Comparison of ENCODE assay signal across 34 cellular contexts in the genomic region with DNA sequence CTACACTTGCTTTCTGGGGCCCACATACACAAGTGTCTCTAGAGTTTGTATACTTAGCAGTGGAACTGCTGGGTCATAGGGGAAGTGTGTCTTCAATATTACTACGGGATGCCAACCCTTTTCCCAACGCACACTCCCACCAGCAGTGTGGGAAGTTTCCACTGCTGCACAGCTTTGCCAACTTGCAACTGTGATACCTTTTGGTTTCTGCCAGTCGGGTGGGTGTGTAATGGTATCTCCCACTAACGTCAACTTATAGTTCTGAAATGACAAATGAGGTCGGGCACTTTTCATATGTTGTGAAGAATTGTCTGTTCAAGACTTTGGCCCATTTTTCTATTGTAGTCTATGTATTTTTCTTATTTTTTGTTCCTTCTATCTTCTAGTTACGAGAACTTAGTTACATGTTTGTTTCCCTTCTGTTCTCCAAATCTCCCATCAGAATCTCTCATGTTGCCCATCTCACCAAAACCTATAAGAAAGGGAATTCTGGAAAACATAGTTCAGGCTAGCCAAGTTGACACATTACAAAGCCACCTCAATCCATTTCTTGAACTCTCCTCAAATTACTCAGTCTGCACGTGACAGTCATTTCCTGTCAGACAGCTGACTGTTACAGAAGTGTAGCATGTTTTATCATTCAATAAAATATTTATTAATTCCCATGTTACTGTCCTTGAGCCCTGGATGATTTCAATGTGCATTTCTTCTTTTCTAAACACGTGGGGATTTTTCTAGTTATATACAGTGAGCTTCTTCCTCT. TPM values are rescaled to one million over a fixed set of nuclear protein-coding genes. Genes with fewer than 3 reads are reported as not detected.
A peak's percentile ranks its signal among the peaks of the same experiment; 100 is the strongest.
DNase-seq lines count a peak whose midpoint lies in the region; ATAC-seq, FAIRE-seq and TF ChIP-seq lines count a peak whose summit lies in the region.
"Had no signal": no experiment of that assay in that cellular context is flagged by ENCODE, and none has a peak within 500 bp of the region (broad histone marks: within the 10 kb centered on the region; RNA-seq: fewer than 3 reads in every experiment).

No MANE protein-coding gene starts in this region.

- DNase-seq in EH (ENCODE audit: low read depth) (peak; percentile 21), HT1080 (ENCODE audit: low read depth) (peak; percentile 1), K562 (ENCODE audit: extremely low read depth in 1 of 4, low spot score in 3 of 4) (no peak), iPS-NIHi7 (ENCODE audit: extremely low spot score) (no peak), GM20000 (ENCODE audit: low spot score) (no peak)
- DNase-seq: activated CD4-positive, CD25-positive, alpha-beta regulatory T cell treated with anti-CD3 and anti-CD28 coated beads, Interleukin-2, amount 50 U/mL, for 72 hours; activated naive CD4-positive, alpha-beta T cell treated with anti-CD3 and anti-CD28 coated beads, Interleukin-2, amount 10 ng/mL, durations not matched to agents 7 days and 5 days; amygdala; colonic mucosa; COR-L47; DMS53; GDM1; hippocampal formation; immature natural killer cell; NCI-H2029; NCI-H2227 treated with DMSO at 0.1 percent for 48 hours; right lobe of liver; RPMI8226; stimulated activated CD4-positive, alpha-beta T cell treated with anti-CD3 and anti-CD28 coated beads, Interleukin-4, amount 100 ng/mL, for 4 hours; stimulated activated naive B cell treated with anti-CD40 and anti-IgM and Interleukin-4, amounts not matched to agents 10 μg/mL and 1 μg/mL and 100 μg/mL, for 72 hours had no signal

- H4K20me1 ChIP-seq in K562 (replicated peaks; ENCODE audit: control insufficient read depth, insufficient read depth, low read length) = no peaks in the 10 kb centered on the region
- H4K20me1 ChIP-seq: BLaER1 treated with 17β-estradiol and CSF1 and Interleukin-3, amounts not matched to agents 10 nM and 100 nM had no signal

- no peaks in the 10 kb centered on the region; a peak in 1 of 5 replicates for H3K4me1 ChIP-seq in K562 (replicated peaks in 1 of 2; ENCODE audit: control insufficient read depth in 2 of 2, insufficient read depth in 2 of 2, low read length in 2 of 2)
- H3K4me1 ChIP-seq: colonic mucosa, esophagus muscularis mucosa, gastroesophageal sphincter, right lobe of liver had no signal

- CTCF ChIA-PET in K562 (lab: Yijun Ruan, JAX; ENCODE audit: low intra/inter-chr PET ratio) = no interaction called here

- H3K27ac Mint-ChIP-seq in nephron = peak overlapping the region; percentile 64 to 81 (median 74)
- H3K27ac Mint-ChIP-seq: activated naive CD4-positive, alpha-beta T cell treated with anti-CD3 and anti-CD28 coated beads, Interleukin-2, amount 10 ng/mL, durations not matched to agents 7 days and 5 days; immature natural killer cell; memory B cell; progenitor cell of endocrine pancreas; stimulated activated naive B cell treated with anti-CD40 and anti-IgM and Interleukin-4, amounts not matched to agents 10 μg/mL and 1 μg/mL and 100 μg/mL, for 72 hours had no signal

- no peaks in the 10 kb centered on the region for H3K36me3 ChIP-seq in K562 (ENCODE audit: control insufficient read depth, insufficient read depth, low read length)
- H3K36me3 ChIP-seq: BLaER1 treated with 17β-estradiol and CSF1 and Interleukin-3, amounts not matched to agents 10 nM and 100 nM; colonic mucosa; esophagus muscularis mucosa; gastroesophageal sphincter; right lobe of liver had no signal

- peaks cover 8% of the 10 kb centered on the region for H3K4me1 Mint-ChIP-seq in nephron
- H3K4me1 Mint-ChIP-seq: immature natural killer cell; stimulated activated naive B cell treated with anti-CD40 and anti-IgM and Interleukin-4, amounts not matched to agents 10 μg/mL and 1 μg/mL and 100 μg/mL, for 72 hours had no signal

- intact Hi-C loops in K562 (cut with micrococcal nuclease) = no loop called here

- no peaks in the 10 kb centered on the region for H3K27me3 Mint-ChIP-seq in nephron (ENCODE audit: low read depth)
- H3K27me3 Mint-ChIP-seq: progenitor cell of endocrine pancreas had no signal

- whole genome bisulfite sequencing in K562 (ENCODE audit: insufficient coverage, low coverage, missing lambda C conversion rate) = 36% methylated on average over 8 of the region's 8 CpGs

- no TSS peak for BruUV-seq in K562 (replicated peaks; lab: Mats Ljungman, UMichigan)

- TF ChIP-seq RAD21 in K562 (CRISPR knock-in tag; conservative IDR thresholded peaks at IDR 0.05 in 1 of 2, IDR thresholded peaks at IDR 0.05 in 1 of 2) = no peak

- no peak overlapping the region for H3K9ac ChIP-seq in K562 (ENCODE audit: insufficient read depth in 1 of 2, low read depth in 2 of 2, low read length in 2 of 2)
- H3K9ac ChIP-seq: BLaER1 treated with 17β-estradiol and CSF1 and Interleukin-3, amounts not matched to agents 10 nM and 100 nM had no signal

- H3K27ac ChIP-seq in K562 (ENCODE audit: extremely low read depth, low read depth, low read length) = no peak overlapping the region
- H3K27ac ChIP-seq: BLaER1 treated with 17β-estradiol and CSF1 and Interleukin-3, amounts not matched to agents 10 nM and 100 nM; colonic mucosa; esophagus muscularis mucosa; gastroesophageal sphincter; right lobe of liver had no signal

- no peaks in the 10 kb centered on the region for H3K27me3 ChIP-seq in K562 (ENCODE audit: control insufficient read depth in 2 of 2, insufficient read depth in 2 of 2, low read length in 2 of 2)
- H3K27me3 ChIP-seq: colonic mucosa, gastroesophageal sphincter, right lobe of liver had no signal

- no peak overlapping the region for H3K4me3 ChIP-seq in K562
- H3K4me3 ChIP-seq: BLaER1 treated with 17β-estradiol and CSF1 and Interleukin-3, amounts not matched to agents 10 nM and 100 nM; colonic mucosa; esophagus muscularis mucosa; gastroesophageal sphincter; right lobe of liver had no signal

- FAIRE-seq in K562 (lab: Jason Lieb, UNC) = no peak

- H3K9me3 ChIP-seq in K562 (replicated peaks; ENCODE audit: control insufficient read depth, insufficient read depth, low read depth, low read length) = no peaks in the 10 kb centered on the region
- H3K9me3 ChIP-seq: colonic mucosa, esophagus muscularis mucosa, gastroesophageal sphincter, right lobe of liver had no signal

- ATAC-seq in K562 = no peak
- ATAC-seq in HG03378 (IDR thresholded peaks at IDR 0.05; ENCODE audit: unreplicated experiment) = no peak
- no peak for ATAC-seq in HG03280 (IDR thresholded peaks at IDR 0.05; ENCODE audit: unreplicated experiment)
- ATAC-seq: gastroesophageal sphincter; left lobe of liver; right lobe of liver; stimulated activated naive B cell treated with anti-CD40 and anti-IgM and Interleukin-4, amounts not matched to agents 10 μg/mL and 1 μg/mL and 100 μg/mL, for 72 hours had no signal

- no peak for TF ChIP-seq EP300 in K562 (IDR thresholded peaks at IDR 0.05; ENCODE audit: low read length)

- no peak overlapping the region for H3K4me2 ChIP-seq in K562 (ENCODE audit: insufficient read depth, low read length)

- no peaks in the 10 kb centered on the region for H3K9me1 ChIP-seq in K562 (ENCODE audit: control insufficient read depth, insufficient read depth, low read length)

- in situ Hi-C loops in K562 (cut with MboI) = no loop called here

- H3K79me2 ChIP-seq in K562 (ENCODE audit: control insufficient read depth, insufficient read depth, low read length) = no peaks in the 10 kb centered on the region

- H3K4me3 Mint-ChIP-seq in nephron = no peak overlapping the region
- H3K4me3 Mint-ChIP-seq: activated naive CD4-positive, alpha-beta T cell treated with anti-CD3 and anti-CD28 coated beads, Interleukin-2, amount 10 ng/mL, durations not matched to agents 7 days and 5 days; immature natural killer cell; memory B cell; stimulated activated naive B cell treated with anti-CD40 and anti-IgM and Interleukin-4, amounts not matched to agents 10 μg/mL and 1 μg/mL and 100 μg/mL, for 72 hours had no signal

- no peaks in the 10 kb centered on the region for H3K36me3 Mint-ChIP-seq in nephron (ENCODE audit: low read depth)
- H3K36me3 Mint-ChIP-seq: immature natural killer cell; stimulated activated naive B cell treated with anti-CD40 and anti-IgM and Interleukin-4, amounts not matched to agents 10 μg/mL and 1 μg/mL and 100 μg/mL, for 72 hours had no signal

- POLR2A ChIA-PET in K562 (lab: Yijun Ruan, JAX) = interaction anchor here (1.2 kb wide), 1 partner anchor 24 kb away, joined by 3 read pairs; no protein-coding TSS in a partner anchor

- H2AFZ ChIP-seq in K562 (ENCODE audit: low read depth, low read length) = peak overlapping the region; percentile 59; the same call in 1 of the 2 replicates

- TF ChIP-seq POLR2A in K562 (conservative IDR thresholded peaks at IDR 0.05) = no peak

- H3K9me3 Mint-ChIP-seq in nephron = peaks cover 16% of the 10 kb centered on the region
- H3K9me3 Mint-ChIP-seq: activated naive CD4-positive, alpha-beta T cell treated with anti-CD3 and anti-CD28 coated beads, Interleukin-2, amount 10 ng/mL, durations not matched to agents 7 days and 5 days; immature natural killer cell; memory B cell; stimulated activated naive B cell treated with anti-CD40 and anti-IgM and Interleukin-4, amounts not matched to agents 10 μg/mL and 1 μg/mL and 100 μg/mL, for 72 hours had no signal

- TF ChIP-seq CTCF in K562 (IDR thresholded peaks at IDR 0.05 in 2 of 3, conservative IDR thresholded peaks at IDR 0.05 in 1 of 3; ENCODE audit: insufficient read depth in 2 of 3, low read depth in 1 of 3, low read length in 3 of 3) (no peak), nephron (IDR thresholded peaks at IDR 0.05; ENCODE audit: unreplicated experiment in 3 of 3) (no peak), GM20000 (IDR thresholded peaks at IDR 0.05; ENCODE audit: extremely low read depth, missing control alignments) (no peak)

RNA-seq across cellular contexts. Expression of gene PNMA6E, which starts 30.7 kb away (rescaled TPM):
- total RNA-seq in HT1080 (2014; rRNA removed; shearing (Covaris generic)) = 0.03 TPM in 1 of 2 replicates, not detected in the other
- polyA plus RNA-seq in HT1080 (2015; cell fraction: cytosol; rRNA removed) = not detected in 2 replicates
- polyA plus RNA-seq in HT1080 (2015; cell fraction: nucleus; rRNA removed) = not detected in 2 replicates
- total RNA-seq in K562 (2011; cell fraction: chromatin; rRNA removed; ENCODE audit: low replicate concordance) = not detected in 2 replicates
- total RNA-seq in K562 (2011; cell fraction: nucleolus; rRNA removed) = not detected in 2 replicates
- total RNA-seq in K562 (2011; cell fraction: nucleoplasm; rRNA removed) = not detected in 2 replicates
- total RNA-seq in K562 (2014; rRNA removed) (not detected in 2 replicates), K562 (2014; rRNA removed; fragmentation: Illumina TruSeq; extraction: Trizol) (not detected in 2 replicates), K562 (2015; rRNA removed; fragmentation: Illumina TruSeq; extraction: Trizol) (not detected in 2 replicates), K562 (2021) (not detected in 2 replicates)
- polyA plus RNA-seq in K562 (2011; rRNA removed) (not detected in 2 replicates), K562 (2014; fragmentation: Illumina TruSeq; extraction: Trizol) (not detected in 2 replicates), K562 (2014; fragmentation: Nextera tagmentation; extraction: Ambion mirVana) (not detected), K562 (2014; rRNA removed) (0.03 TPM in 1 of 2 replicates, not detected in the other)
- polyA plus RNA-seq in K562 (2011; cell fraction: cytosol; rRNA removed) = not detected in 2 replicates
- polyA plus RNA-seq in K562 (2011; cell fraction: nucleus; rRNA removed) = not detected in 2 replicates
- polyA plus RNA-seq in K562 (2012) = not detected in 2 replicates
- polyA minus RNA-seq in K562 (2011; rRNA and poly(A)+ RNA removed) = not detected in 2 replicates
- not detected in 2 replicates for polyA minus RNA-seq in K562 (2011; cell fraction: cytosol; rRNA and poly(A)+ RNA removed)
- not detected in 2 replicates for polyA minus RNA-seq in K562 (2011; cell fraction: nucleus; rRNA and poly(A)+ RNA removed)
- total RNA-seq: colonic mucosa; esophagus muscularis mucosa; gastroesophageal sphincter; left lobe of liver; MCF 10A; progenitor cell of endocrine pancreas; right lobe of liver; SK-MEL-5; T-helper 1 cell treated with Interleukin-12 subunit alpha and Interleukin-12 subunit beta and Interleukin-4 antibody, amounts not matched to agents 30 ng/mL and 1 ng/mL, for 36 hours; temporal lobe; ureter had no signal
- polyA plus RNA-seq: immature natural killer cell had no signal

RNA-seq across cellular contexts. Expression of gene ZNF275, which starts 36.5 kb away (rescaled TPM):
- 5.0 and 7.1 TPM in 2 replicates for total RNA-seq in HT1080 (2014; rRNA removed; shearing (Covaris generic))
- 6.4 and 8.7 TPM in 2 replicates for polyA plus RNA-seq in HT1080 (2015; cell fraction: cytosol; rRNA removed)
- polyA plus RNA-seq in HT1080 (2015; cell fraction: nucleus; rRNA removed) = 7.3 and 7.5 TPM in 2 replicates
- total RNA-seq in K562 (2011; cell fraction: chromatin; rRNA removed; ENCODE audit: low replicate concordance) = 32.0 and 37.4 TPM in 2 replicates
- 18.6 and 21.2 TPM in 2 replicates for total RNA-seq in K562 (2011; cell fraction: nucleolus; rRNA removed)
- total RNA-seq in K562 (2011; cell fraction: nucleoplasm; rRNA removed) = 29.5 and 33.1 TPM in 2 replicates
- total RNA-seq in K562 (2014; rRNA removed) = 7.8 and 10.0 TPM in 2 replicates
- 8.7 and 9.1 TPM in 2 replicates for total RNA-seq in K562 (2014; rRNA removed; fragmentation: Illumina TruSeq; extraction: Trizol)
- 12.3 and 12.5 TPM in 2 replicates for total RNA-seq in K562 (2015; rRNA removed; fragmentation: Illumina TruSeq; extraction: Trizol)
- total RNA-seq in K562 (2021) = 16.9 and 19.1 TPM in 2 replicates
- 15.3 and 16.9 TPM in 2 replicates for polyA plus RNA-seq in K562 (2011; rRNA removed)
- polyA plus RNA-seq in K562 (2011; cell fraction: cytosol; rRNA removed) = 14.6 and 17.9 TPM in 2 replicates
- 25.4 and 33.4 TPM in 2 replicates for polyA plus RNA-seq in K562 (2011; cell fraction: nucleus; rRNA removed)
- polyA plus RNA-seq in K562 (2012) = 12.2 and 20.2 TPM in 2 replicates
- polyA plus RNA-seq in K562 (2014; fragmentation: Illumina TruSeq; extraction: Trizol) = 15.0 and 17.4 TPM in 2 replicates
- polyA plus RNA-seq in K562 (2014; fragmentation: Nextera tagmentation; extraction: Ambion mirVana) = 1 to 10 TPM; 2.1 to 3.1 TPM
- 12.0 and 13.6 TPM in 2 replicates for polyA plus RNA-seq in K562 (2014; rRNA removed)
- 22.3 and 27.7 TPM in 2 replicates for polyA minus RNA-seq in K562 (2011; rRNA and poly(A)+ RNA removed)
- polyA minus RNA-seq in K562 (2011; cell fraction: cytosol; rRNA and poly(A)+ RNA removed) = 11.3 and 14.6 TPM in 2 replicates
- polyA minus RNA-seq in K562 (2011; cell fraction: nucleus; rRNA and poly(A)+ RNA removed) = 9.7 and 13.0 TPM in 2 replicates

RNA-seq across cellular contexts. Expression of gene ZFP92, which starts 40.8 kb away (rescaled TPM):
- 0.08 and 0.10 TPM in 2 replicates for total RNA-seq in HT1080 (2014; rRNA removed; shearing (Covaris generic))
- 0.03 and 0.07 TPM in 2 replicates for polyA plus RNA-seq in HT1080 (2015; cell fraction: cytosol; rRNA removed)
- 0.03 TPM in 1 of 2 replicates, not detected in the other for polyA plus RNA-seq in HT1080 (2015; cell fraction: nucleus; rRNA removed)
- 3.0 and 4.1 TPM in 2 replicates for total RNA-seq in K562 (2011; cell fraction: chromatin; rRNA removed; ENCODE audit: low replicate concordance)
- 2.5 and 2.8 TPM in 2 replicates for total RNA-seq in K562 (2011; cell fraction: nucleolus; rRNA removed)
- 2.9 and 3.5 TPM in 2 replicates for total RNA-seq in K562 (2011; cell fraction: nucleoplasm; rRNA removed)
- total RNA-seq in K562 (2014; rRNA removed) (2.0 and 2.9 TPM in 2 replicates), K562 (2014; rRNA removed; fragmentation: Illumina TruSeq; extraction: Trizol) (1.5 and 1.8 TPM in 2 replicates), K562 (2015; rRNA removed; fragmentation: Illumina TruSeq; extraction: Trizol) (2.6 and 2.7 TPM in 2 replicates), K562 (2021) (3.3 and 3.5 TPM in 2 replicates)
- polyA plus RNA-seq in K562 (2011; rRNA removed) (0.98 and 1.2 TPM in 2 replicates), K562 (2014; fragmentation: Illumina TruSeq; extraction: Trizol) (2.1 and 2.4 TPM in 2 replicates), K562 (2014; fragmentation: Nextera tagmentation; extraction: Ambion mirVana) (under 1 TPM; 0.32 to 0.34 TPM), K562 (2014; rRNA removed) (1.3 and 1.9 TPM in 2 replicates)
- polyA plus RNA-seq in K562 (2011; cell fraction: cytosol; rRNA removed) = 1.0 and 1.2 TPM in 2 replicates
- 2.0 and 3.1 TPM in 2 replicates for polyA plus RNA-seq in K562 (2011; cell fraction: nucleus; rRNA removed)
- 2.7 and 3.3 TPM in 2 replicates for polyA plus RNA-seq in K562 (2012)
- 1.4 TPM in 2 replicates for polyA minus RNA-seq in K562 (2011; rRNA and poly(A)+ RNA removed)
- polyA minus RNA-seq in K562 (2011; cell fraction: cytosol; rRNA and poly(A)+ RNA removed) = 1.5 and 1.6 TPM in 2 replicates
- polyA minus RNA-seq in K562 (2011; cell fraction: nucleus; rRNA and poly(A)+ RNA removed) = 0.94 and 1.7 TPM in 2 replicates
- total RNA-seq: MCF 10A had no signal

RNA-seq across cellular contexts. Expression of gene PNMA6F, which starts 48.9 kb away (rescaled TPM):
- total RNA-seq in HT1080 (2014; rRNA removed; shearing (Covaris generic)) = not detected in 2 replicates
- polyA plus RNA-seq in HT1080 (2015; cell fraction: cytosol; rRNA removed) = not detected in 2 replicates
- polyA plus RNA-seq in HT1080 (2015; cell fraction: nucleus; rRNA removed) = not detected in 2 replicates
- not detected in 2 replicates for total RNA-seq in K562 (2011; cell fraction: chromatin; rRNA removed; ENCODE audit: low replicate concordance)
- total RNA-seq in K562 (2011; cell fraction: nucleolus; rRNA removed) = not detected in 2 replicates
- not detected in 2 replicates for total RNA-seq in K562 (2011; cell fraction: nucleoplasm; rRNA removed)
- total RNA-seq in K562 (2014; rRNA removed) = not detected in 2 replicates
- total RNA-seq in K562 (2014; rRNA removed; fragmentation: Illumina TruSeq; extraction: Trizol) = not detected in 2 replicates
- total RNA-seq in K562 (2015; rRNA removed; fragmentation: Illumina TruSeq; extraction: Trizol) = not detected in 2 replicates
- not detected in 2 replicates for total RNA-seq in K562 (2021)
- not detected in 2 replicates for polyA plus RNA-seq in K562 (2011; rRNA removed)
- polyA plus RNA-seq in K562 (2011; cell fraction: cytosol; rRNA removed) = not detected in 2 replicates
- polyA plus RNA-seq in K562 (2011; cell fraction: nucleus; rRNA removed) = not detected in 2 replicates
- polyA plus RNA-seq in K562 (2012) = not detected in 2 replicates
- not detected in 2 replicates for polyA plus RNA-seq in K562 (2014; fragmentation: Illumina TruSeq; extraction: Trizol)
- polyA plus RNA-seq in K562 (2014; fragmentation: Nextera tagmentation; extraction: Ambion mirVana) = not detected
- polyA plus RNA-seq in K562 (2014; rRNA removed) = not detected in 2 replicates
- not detected in 2 replicates for polyA minus RNA-seq in K562 (2011; rRNA and poly(A)+ RNA removed)
- polyA minus RNA-seq in K562 (2011; cell fraction: cytosol; rRNA and poly(A)+ RNA removed) = not detected in 2 replicates
- polyA minus RNA-seq in K562 (2011; cell fraction: nucleus; rRNA and poly(A)+ RNA removed) = not detected in 2 replicates
- total RNA-seq: colonic mucosa; esophagus muscularis mucosa; gastroesophageal sphincter; left lobe of liver; MCF 10A; progenitor cell of endocrine pancreas; right lobe of liver; SK-MEL-5; T-helper 1 cell treated with Interleukin-12 subunit alpha and Interleukin-12 subunit beta and Interleukin-4 antibody, amounts not matched to agents 30 ng/mL and 1 ng/mL, for 36 hours; ureter had no signal
- polyA plus RNA-seq: immature natural killer cell had no signal

Comparison
In these comparisons a context has a peak if more than half of its experiments do, and no peak if none do; other contexts are left out.
1. DNase-seq: peak in EH (single experiment) and HT1080 (single experiment); none in K562 (0 of 4), iPS-NIHi7 (single experiment) and GM20000 (single experiment).